In genomic region chr1:112358798-112359408, GRCh38 we compare ENCODE assay signal across 10 cellular contexts. TPM values are rescaled to one million over a fixed set of nuclear protein-coding genes. Genes with fewer than 3 reads are reported as not detected.
DNase-seq lines count a peak whose midpoint lies in the region; ATAC-seq and TF ChIP-seq lines count a peak whose summit lies in the region.
"Had no signal": no experiment of that assay in that cellular context is flagged by ENCODE, and none has a peak within 500 bp of the region (broad histone marks: within the 10 kb centered on the region; RNA-seq: fewer than 3 reads in every experiment).

No MANE protein-coding gene starts in this region.

- peak; percentile 59 for ATAC-seq in activated T-helper 17 cell treated with anti-CD3 and anti-CD28 coated beads, Interleukin-2, amount 50 U/mL, for 72 hours (replicated peaks)
- peak; percentile 78 for ATAC-seq in gastroesophageal sphincter
- ATAC-seq in GM19023 (IDR thresholded peaks at IDR 0.05; ENCODE audit: unreplicated experiment) = no peak

- H3K36me3 ChIP-seq in gastroesophageal sphincter (no peaks in the 10 kb centered on the region), vagina (no peaks in the 10 kb centered on the region)

- H3K4me1 ChIP-seq in gastroesophageal sphincter = peaks cover 0 to 47% (median 0%) of the 10 kb centered on the region in 3 donors
- peaks cover 39% of the 10 kb centered on the region for H3K4me1 ChIP-seq in vagina

- H3K27me3 Mint-ChIP-seq in activated T-helper 17 cell treated with anti-CD3 and anti-CD28 coated beads, Interleukin-2, amount 50 U/mL, for 72 hours = peaks cover 25% of the 10 kb centered on the region

- no peak overlapping the region for H3K4me3 Mint-ChIP-seq in activated T-helper 17 cell treated with anti-CD3 and anti-CD28 coated beads, Interleukin-2, amount 50 U/mL, for 72 hours
- H3K4me3 Mint-ChIP-seq: stimulated activated naive CD8-positive, alpha-beta T cell treated with anti-CD3 and anti-CD28 coated beads, Interleukin-15, Interleukin-2, amounts not matched to agents 100 ng/mL and 50 ng/mL, for 24 hours; T-helper 1 cell treated with Interleukin-12 subunit alpha and Interleukin-12 subunit beta and Interleukin-4 antibody, amounts not matched to agents 30 μg/mL and 1 μg/mL, for 36 hours had no signal

- TF ChIP-seq EP300 in gastroesophageal sphincter (IDR thresholded peaks at IDR 0.05) = no peak

- H3K27ac ChIP-seq in gastroesophageal sphincter (peak overlapping the region; percentile 84 to 90 (median 86)), vagina (peak overlapping the region; percentile 82)

- peak; percentile 8 for DNase-seq in DMS 273 treated with DMSO at 0.1 percent for 48 hours (lab: John Stamatoyannopoulos, UW)
- DNase-seq in H4 (ENCODE audit: low spot score) = peak; percentile 35
- DNase-seq in NCI-H526 treated with DMSO at 0.1 percent for 48 hours (lab: John Stamatoyannopoulos, UW) = peak; percentile 21
- peak; percentile 46 for DNase-seq in occipital lobe (lab: John Stamatoyannopoulos, UW)
- DNase-seq in vagina (ENCODE audit: extremely low spot score in 2 of 2) = no peak

- intact Hi-C loops in vagina (cut with DNase I) = no loop called here

- no peaks in the 10 kb centered on the region for H3K9me3 ChIP-seq in gastroesophageal sphincter
- H3K9me3 ChIP-seq in vagina = no peaks in the 10 kb centered on the region

- no peak overlapping the region for H3K27ac Mint-ChIP-seq in activated T-helper 17 cell treated with anti-CD3 and anti-CD28 coated beads, Interleukin-2, amount 50 U/mL, for 72 hours
- H3K27ac Mint-ChIP-seq: stimulated activated naive CD8-positive, alpha-beta T cell treated with anti-CD3 and anti-CD28 coated beads, Interleukin-15, Interleukin-2, amounts not matched to agents 100 ng/mL and 50 ng/mL, for 24 hours; T-helper 1 cell treated with Interleukin-12 subunit alpha and Interleukin-12 subunit beta and Interleukin-4 antibody, amounts not matched to agents 30 μg/mL and 1 μg/mL, for 36 hours had no signal

- no peaks in the 10 kb centered on the region for H3K4me1 Mint-ChIP-seq in activated T-helper 17 cell treated with anti-CD3 and anti-CD28 coated beads, Interleukin-2, amount 50 U/mL, for 72 hours

- H3K36me3 Mint-ChIP-seq in activated T-helper 17 cell treated with anti-CD3 and anti-CD28 coated beads, Interleukin-2, amount 50 U/mL, for 72 hours (ENCODE audit: low read depth) = no peaks in the 10 kb centered on the region

- H3K9me3 Mint-ChIP-seq in activated T-helper 17 cell treated with anti-CD3 and anti-CD28 coated beads, Interleukin-2, amount 50 U/mL, for 72 hours = no peaks in the 10 kb centered on the region
- H3K9me3 Mint-ChIP-seq: stimulated activated naive CD8-positive, alpha-beta T cell treated with anti-CD3 and anti-CD28 coated beads, Interleukin-15, Interleukin-2, amounts not matched to agents 100 ng/mL and 50 ng/mL, for 24 hours; T-helper 1 cell treated with Interleukin-12 subunit alpha and Interleukin-12 subunit beta and Interleukin-4 antibody, amounts not matched to agents 30 μg/mL and 1 μg/mL, for 36 hours had no signal

- H3K4me3 ChIP-seq in gastroesophageal sphincter (peak overlapping the region in 1 of 2 donors; percentile 45), vagina (peak overlapping the region; percentile 33 to 36)

- no peak for TF ChIP-seq POLR2A in gastroesophageal sphincter (IDR thresholded peaks at IDR 0.05)
- TF ChIP-seq POLR2A in vagina (IDR thresholded peaks at IDR 0.05) = no peak

- WGBS in gastroesophageal sphincter (ENCODE audit: low coverage in 1 of 2), 2 donors = 40% methylated on average over 4 of the region's 7 CpGs; no CpG with 5 or more reads in 1 of the 2 donors

- TF ChIP-seq CTCF in gastroesophageal sphincter (IDR thresholded peaks at IDR 0.05) = peak; percentile 75 to 88 (median 79)
- TF ChIP-seq CTCF in vagina (IDR thresholded peaks at IDR 0.05) = peak; percentile 21 to 91 (median 67)

- H3K27me3 ChIP-seq in gastroesophageal sphincter = no peaks in the 10 kb centered on the region
- no peaks in the 10 kb centered on the region for H3K27me3 ChIP-seq in vagina

RNA-seq across cellular contexts. Expression of gene CTTNBP2NL, which starts 37.1 kb away (rescaled TPM):
- total RNA-seq in H4 (2014; rRNA removed; shearing (Covaris generic)) = 5.0 and 8.3 TPM in 2 replicates
- total RNA-seq in activated T-helper 17 cell treated with anti-CD3 and anti-CD28 coated beads, Interleukin-2, amount 50 U/mL, for 72 hours = 1 to 10 TPM; 4.0 to 7.2 TPM
- 10 to 100 TPM; 15.5 to 37.0 (median 24.6) TPM for total RNA-seq in gastroesophageal sphincter
- total RNA-seq in occipital lobe = 23.9 TPM
- total RNA-seq in vagina = 24.8 TPM

Comparison
In these comparisons a context has a peak if more than half of its experiments do, and no peak if none do; other contexts are left out.
1. DNase-seq: peak in DMS 273 treated with DMSO at 0.1 percent for 48 hours (single experiment), H4 (single experiment), NCI-H526 treated with DMSO at 0.1 percent for 48 hours (single experiment) and occipital lobe (single experiment); none in vagina (0 of 2).